ENCODE assay signal across 8 cellular contexts in genomic region chrX:136711147-136711546, GRCh38.
DNase-seq lines count a peak whose midpoint lies in the region; ATAC-seq and TF ChIP-seq lines count a peak whose summit lies in the region.

No MANE protein-coding gene starts in this region.

- peak; percentile 44 for DNase-seq in AG10803 (ENCODE audit: low read depth)
- peak; percentile 7 for DNase-seq in OCI-LY7 (ENCODE audit: low spot score)
- DNase-seq in central memory CD8-positive, alpha-beta T cell (ENCODE audit: low spot score in 2 of 2) = no peak
- DNase-seq in medulla oblongata (ENCODE audit: extremely low spot score) = peak; percentile 62
- DNase-seq in epidermal melanocyte (ENCODE audit: insufficient read length, low spot score) = no peak
- no peak for DNase-seq in ecto neural progenitor cell (ENCODE audit: low spot score)

- no peak overlapping the region for H3K4me2 ChIP-seq in OCI-LY7 (ENCODE audit: low read length)

- H3K9me2 ChIP-seq in OCI-LY7 (ENCODE audit: insufficient read depth, low read length) = no peaks in the 10 kb centered on the region

- H3K36me3 Mint-ChIP-seq in central memory CD8-positive, alpha-beta T cell (ENCODE audit: insufficient read depth) = peaks cover 15% of the 10 kb centered on the region

- H3K79me2 ChIP-seq in OCI-LY7 (ENCODE audit: insufficient read depth, low read depth, low read length) = no peaks in the 10 kb centered on the region

- no peaks in the 10 kb centered on the region for H3K27me3 Mint-ChIP-seq in central memory CD8-positive, alpha-beta T cell

- intact Hi-C loops in OCI-LY7 (cut with micrococcal nuclease; ENCODE audit: unreplicated experiment) = loop anchor here (1.0 kb wide), 1 partner anchor 214 kb away; no protein-coding TSS in a partner anchor

- peaks cover 17% of the 10 kb centered on the region for H3K4me1 Mint-ChIP-seq in central memory CD8-positive, alpha-beta T cell

- H4K20me1 ChIP-seq in OCI-LY7 (ENCODE audit: insufficient read depth, low read length) = no peaks in the 10 kb centered on the region

- peaks cover 38% of the 10 kb centered on the region for H3K36me3 ChIP-seq in OCI-LY7 (ENCODE audit: insufficient read depth, low read length)

- peak overlapping the region; percentile 76 for H3K27ac Mint-ChIP-seq in central memory CD8-positive, alpha-beta T cell (ENCODE audit: low read depth)

- ATAC-seq in central memory CD8-positive, alpha-beta T cell (replicated peaks; ENCODE audit: extremely low read depth, poor library complexity, severe bottlenecking) = no peak
- ATAC-seq in HG03025 (IDR thresholded peaks at IDR 0.05; ENCODE audit: low FRiP score, unreplicated experiment) = no peak

- CTCF ChIA-PET in OCI-LY7 (lab: Charles Lee; ENCODE audit: unreplicated experiment) = no interaction called here

- H3K4me3 Mint-ChIP-seq in central memory CD8-positive, alpha-beta T cell = no peak overlapping the region

- H3K27ac ChIP-seq in OCI-LY7 (ENCODE audit: low read depth, low read length, poor library complexity, severe bottlenecking) = no peak overlapping the region

- TF ChIP-seq CTCF in AG10803 (conservative IDR thresholded peaks at IDR 0.05; ENCODE audit: low read length) (peak; percentile 50), GM12874 (IDR thresholded peaks at IDR 0.05; ENCODE audit: insufficient read depth, low read depth, low read length) (peak; percentile 32; the same call in 1 of the 2 replicates), OCI-LY7 (conservative IDR thresholded peaks at IDR 0.05; ENCODE audit: low read length) (peak; percentile 57)

- H3K4me3 ChIP-seq in AG10803 (ENCODE audit: low read length) = no peak overlapping the region
- no peak overlapping the region for H3K4me3 ChIP-seq in OCI-LY7 (ENCODE audit: low read depth, low read length, poor library complexity, severe bottlenecking)

- no peaks in the 10 kb centered on the region for H3K9me3 Mint-ChIP-seq in central memory CD8-positive, alpha-beta T cell

- POLR2A ChIA-PET in OCI-LY7 (lab: Charles Lee) = no interaction called here

- peaks cover 26% of the 10 kb centered on the region for H3K4me1 ChIP-seq in OCI-LY7 (ENCODE audit: insufficient read depth, low read length, poor library complexity, severe bottlenecking)

- H3K9me3 ChIP-seq in OCI-LY7 (ENCODE audit: low read length) = no peaks in the 10 kb centered on the region

- BruUV-seq in OCI-LY7 (replicated peaks; lab: Mats Ljungman, UMichigan) = no TSS peak

- H2AFZ ChIP-seq in OCI-LY7 (ENCODE audit: low read length) = no peak overlapping the region

Comparison
In these comparisons a context has a peak if more than half of its experiments do, and no peak if none do; other contexts are left out.
1. DNase-seq: peak in AG10803 (single experiment), OCI-LY7 (single experiment) and medulla oblongata (single experiment); none in central memory CD8-positive, alpha-beta T cell (0 of 2), epidermal melanocyte (single experiment) and ecto neural progenitor cell (single experiment).
2. Peak in every context shown above with its lines, with median percentiles within 50 percentile points of each other: CTCF ChIP-seq.